Comparison of ENCODE assay signal across 30 cellular contexts in genomic region chr7:148385009-148385682, GRCh38.
DNase-seq lines count a peak whose midpoint lies in the region; ATAC-seq and TF ChIP-seq lines count a peak whose summit lies in the region.
"Had no signal": no experiment of that assay in that cellular context is flagged by ENCODE, and none has a peak within 500 bp of the region (broad histone marks: within the 10 kb centered on the region; RNA-seq: fewer than 3 reads in every experiment).

No MANE protein-coding gene starts in this region.

- ATAC-seq in GM21515 (IDR thresholded peaks at IDR 0.05; ENCODE audit: unreplicated experiment) (no peak), HG02623 (IDR thresholded peaks at IDR 0.05; ENCODE audit: unreplicated experiment) (no peak)
- ATAC-seq: activated CD8-positive, alpha-beta memory T cell treated with anti-CD3 and anti-CD28 coated beads, Interleukin-2, amount 10 ng/mL, durations not matched to agents 7 days and 5 days; activated T-cell treated with anti-CD3 and anti-CD28 coated beads, Interleukin-2, amount 50 U/mL, for 72 hours; sciatic nerve had no signal

- H3K4me1 ChIP-seq in esophagus muscularis mucosa, result peaks cover 0 to 13% (median 8%) of the 10 kb centered on the region in 4 donors
- H3K4me1 ChIP-seq: tibial artery had no signal

- intact Hi-C loops in esophagus muscularis mucosa (cut with DNase I), result no loop called here

- H3K36me3 ChIP-seq in esophagus muscularis mucosa, result no peaks in the 10 kb centered on the region
- H3K36me3 ChIP-seq: ovary, tibial artery had no signal

- TF ChIP-seq CTCF in esophagus muscularis mucosa (IDR thresholded peaks at IDR 0.05), result no peak

- TF ChIP-seq POLR2A in esophagus muscularis mucosa (IDR thresholded peaks at IDR 0.05; ENCODE audit: low read depth), result no peak

- H3K27ac ChIP-seq in esophagus muscularis mucosa (replicated peaks in 1 of 4), result peak overlapping the region in 3 of 4 donors; percentile 6 to 42 (median 22)
- H3K27ac ChIP-seq: ovary, SK-N-MC, tibial artery, VCaP had no signal

- H3K9me3 ChIP-seq in esophagus muscularis mucosa, result no peaks in the 10 kb centered on the region
- H3K9me3 ChIP-seq: ovary had no signal

- no peak overlapping the region for H3K4me3 ChIP-seq in esophagus muscularis mucosa
- H3K4me3 ChIP-seq: ovary, SK-N-MC, tibial artery had no signal

- WGBS in esophagus muscularis mucosa, result 74% methylated on average over 10 of the region's 10 CpGs

- no peaks in the 10 kb centered on the region for H3K27me3 ChIP-seq in esophagus muscularis mucosa
- H3K27me3 ChIP-seq: ovary, tibial artery had no signal

- DNase-seq in amygdala (lab: John Stamatoyannopoulos, UW) (peak in 40 of 56 donors; percentile 3 to 82 (median 58)), esophagus muscularis mucosa (ENCODE audit: extremely low spot score) (peak; percentile 64), midbrain (lab: John Stamatoyannopoulos, UW) (peak; percentile 82), putamen (ENCODE audit: low spot score) (peak; percentile 91), NCI-H2107 (lab: John Stamatoyannopoulos, UW) (no peak), NOMO-1 treated with dmso at 0.1 percent for 144 hours (lab: John Stamatoyannopoulos, UW; ENCODE audit: unreplicated experiment) (no peak)
- DNase-seq: activated CD4-positive, alpha-beta T cell treated with anti-CD3 and anti-CD28 coated beads, Interleukin-2, amount 50 U/mL, for 1 hour; activated CD8-positive, alpha-beta memory T cell treated with anti-CD3 and anti-CD28 coated beads, Interleukin-2, amount 10 ng/mL, durations not matched to agents 7 days and 5 days; activated naive CD4-positive, alpha-beta T cell treated with anti-CD3 and anti-CD28 coated beads, Interleukin-2, amount 50 U/mL, for 16 hours; activated T-cell treated with anti-CD3 and anti-CD28 coated beads, Interleukin-2, amount 50 U/mL, for 72 hours; aorta; Calu3; DND-41; effector CD4-positive, alpha-beta T cell; erythroblast; foreskin fibroblast; GOT3; kidney glomerular epithelial cell; NCI-H1048; NCI-H187 treated with DMSO at 0.1 percent for 48 hours; NCI-H69; ovary; RPMI8226; stimulated activated naive CD4-positive, alpha-beta T cell treated with Interleukin-2 at 50 U/mL for 16 hours; tibial artery had no signal

- TF ChIP-seq EP300 in esophagus muscularis mucosa (IDR thresholded peaks at IDR 0.05), result no peak

Comparison
In these comparisons a context has a peak if more than half of its experiments do, and no peak if none do; other contexts are left out.
1. DNase-seq: peak in amygdala (40 of 56), esophagus muscularis mucosa (single experiment), midbrain (single experiment) and putamen (single experiment); none in NCI-H2107 (single experiment) and NOMO-1 treated with dmso at 0.1 percent for 144 hours (single experiment).